37 cellular contexts compared by ENCODE assay signal in the genomic region with DNA sequence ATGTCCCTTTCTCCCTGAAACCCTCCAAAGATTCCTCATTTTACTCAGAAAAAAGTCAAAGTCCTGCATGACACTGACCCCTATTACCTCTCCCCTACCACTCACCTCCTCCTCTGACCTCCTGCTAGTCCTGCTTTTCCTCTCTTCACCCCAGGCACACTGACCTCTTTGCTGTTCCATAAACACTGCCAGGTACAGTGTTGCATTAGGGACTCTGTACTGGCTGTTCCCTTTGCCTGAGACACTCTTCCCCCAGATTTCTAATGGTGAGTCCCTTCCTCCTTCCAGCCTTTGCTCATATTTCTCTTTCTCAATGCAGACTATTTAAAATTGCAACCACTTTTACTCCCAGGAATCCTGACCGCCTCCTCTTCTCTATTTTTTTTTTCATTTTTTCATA.
"Had no signal": no experiment of that assay in that cellular context is flagged by ENCODE, and none has a peak within 500 bp of the region (broad histone marks: within the 10 kb centered on the region; RNA-seq: fewer than 3 reads in every experiment).

No MANE protein-coding gene starts in this region.

- H3K27ac Mint-ChIP-seq: activated CD4-positive, alpha-beta memory T cell treated with anti-CD3 and anti-CD28 coated beads for 36 hours; activated CD4-positive, alpha-beta T cell treated with anti-CD3 and anti-CD28 coated beads for 36 hours; activated CD4-positive, alpha-beta T cell treated with anti-CD3 and anti-CD28 coated beads, Interleukin-2, amount 10 ng/mL, durations not matched to agents 7 days and 5 days; activated CD8-positive, alpha-beta T cell treated with anti-CD3 and anti-CD28 coated beads for 36 hours; activated naive CD4-positive, alpha-beta T cell treated with anti-CD3 and anti-CD28 coated beads for 36 hours; activated naive CD4-positive, alpha-beta T cell treated with anti-CD3 and anti-CD28 coated beads, Interleukin-2, amount 50 U/mL, for 72 hours; activated naive CD8-positive, alpha-beta T cell treated with anti-CD3 and anti-CD28 coated beads for 36 hours; activated T-cell treated with anti-CD3 and anti-CD28 coated beads, Interleukin-2, amount 50 U/mL, for 72 hours; activated T-helper 1 cell treated with anti-CD3 and anti-CD28 coated beads, Interleukin-12 subunit alpha, Interleukin-12 subunit beta, Interleukin-2, Interleukin-4 antibody, amounts not matched to agents 30 ng/mL and 10 ng/mL and 1 ng/mL, durations not matched to agents 14 hours and 24 hours and 36 hours; activated T-helper 17 cell treated with anti-CD3 and anti-CD28 coated beads, Interleukin-2, amount 50 U/mL, for 72 hours; T-helper 1 cell treated with Interleukin-12 subunit alpha and Interleukin-12 subunit beta and Interleukin-4 antibody, amounts not matched to agents 30 μg/mL and 1 μg/mL, for 36 hours; T-helper 2 cell treated with Interferon-gamma antibody and Interleukin-4, amounts not matched to agents 5 μg/mL and 100 μg/mL, for 36 hours had no signal

- H3K4me3 ChIP-seq: adrenal gland, body of pancreas, cardiac muscle cell had no signal

- DNase-seq: activated CD4-positive, alpha-beta memory T cell treated with anti-CD3 and anti-CD28 coated beads for 36 hours; activated CD4-positive, alpha-beta T cell treated with anti-CD3 and anti-CD28 coated beads for 1 hour; activated CD4-positive, alpha-beta T cell treated with anti-CD3 and anti-CD28 coated beads for 36 hours; activated CD4-positive, alpha-beta T cell treated with anti-CD3 and anti-CD28 coated beads for 48 hours; activated CD4-positive, alpha-beta T cell treated with anti-CD3 and anti-CD28 coated beads, Interleukin-2, amount 10 ng/mL, durations not matched to agents 7 days and 5 days; activated CD4-positive, CD25-positive, alpha-beta regulatory T cell; activated CD8-positive, alpha-beta memory T cell treated with anti-CD3 and anti-CD28 coated beads, Interleukin-2, amount 50 U/mL, for 4 hours; activated CD8-positive, alpha-beta T cell treated with anti-CD3 and anti-CD28 coated beads for 36 hours; activated effector memory CD4-positive, alpha-beta T cell treated with anti-CD3 and anti-CD28 coated beads, Interleukin-2, amount 50 U/mL, for 16 hours; activated gamma-delta T cell treated with Interleukin-2 at 50 U/mL for 16 hours; activated naive CD4-positive, alpha-beta T cell; activated naive CD4-positive, alpha-beta T cell treated with anti-CD3 and anti-CD28 coated beads for 36 hours; activated naive CD4-positive, alpha-beta T cell treated with anti-CD3 and anti-CD28 coated beads, Interleukin-2, amount 50 U/mL, for 16 hours; activated naive CD8-positive, alpha-beta T cell treated with anti-CD3 and anti-CD28 coated beads for 36 hours; activated T-cell treated with anti-CD3 and anti-CD28 coated beads for 4 hours; activated T-cell treated with anti-CD3 and anti-CD28 coated beads, Interleukin-2, amount 50 U/mL, for 1 hour; activated T-cell treated with anti-CD3 and anti-CD28 coated beads, Interleukin-2, amount 50 U/mL, for 4 hours; activated T-cell treated with anti-CD3 and anti-CD28 coated beads, Interleukin-2, amount 50 U/mL, for 72 hours; adrenal gland; amniotic stem cell; aorta; body of pancreas; brain microvascular endothelial cell; caudate nucleus; cerebellar nuclear complex; T-helper 1 cell; T-helper 2 cell; T-helper 9 cell had no signal

- H3K9me3 ChIP-seq: adrenal gland, body of pancreas had no signal

- H3K36me3 ChIP-seq: adrenal gland, brain microvascular endothelial cell, cardiac muscle cell had no signal

- ATAC-seq: activated CD4-positive, alpha-beta T cell treated with anti-CD3 and anti-CD28 coated beads for 36 hours; activated CD4-positive, CD25-positive, alpha-beta regulatory T cell treated with anti-CD3 and anti-CD28 coated beads, Interleukin-2, amount 50 U/mL, for 24 hours; activated CD8-positive, alpha-beta T cell treated with anti-CD3 and anti-CD28 coated beads for 36 hours; activated naive CD4-positive, alpha-beta T cell treated with anti-CD3 and anti-CD28 coated beads, Interleukin-2, amount 50 U/mL, for 72 hours; activated T-cell treated with anti-CD3 and anti-CD28 coated beads, Interleukin-2, amount 50 U/mL, for 4 hours; activated T-cell treated with anti-CD3 and anti-CD28 coated beads, Interleukin-2, amount 50 U/mL, for 72 hours; activated T-helper 17 cell treated with anti-CD3 and anti-CD28 coated beads, Interleukin-2, amount 50 U/mL, for 72 hours had no signal

- H3K27me3 Mint-ChIP-seq: activated CD4-positive, alpha-beta memory T cell treated with anti-CD3 and anti-CD28 coated beads for 36 hours; activated CD4-positive, alpha-beta T cell treated with anti-CD3 and anti-CD28 coated beads, Interleukin-2, amount 10 ng/mL, durations not matched to agents 7 days and 5 days; activated CD8-positive, alpha-beta T cell treated with anti-CD3 and anti-CD28 coated beads for 36 hours; central memory CD8-positive, alpha-beta T cell had no signal

- H3K4me3 Mint-ChIP-seq: activated CD4-positive, alpha-beta memory T cell treated with anti-CD3 and anti-CD28 coated beads for 36 hours; activated CD4-positive, alpha-beta T cell treated with anti-CD3 and anti-CD28 coated beads for 36 hours; activated CD4-positive, alpha-beta T cell treated with anti-CD3 and anti-CD28 coated beads, Interleukin-2, amount 10 ng/mL, durations not matched to agents 7 days and 5 days; activated CD8-positive, alpha-beta T cell treated with anti-CD3 and anti-CD28 coated beads for 36 hours; activated naive CD4-positive, alpha-beta T cell treated with anti-CD3 and anti-CD28 coated beads for 36 hours; activated naive CD8-positive, alpha-beta T cell treated with anti-CD3 and anti-CD28 coated beads for 36 hours; activated T-cell treated with anti-CD3 and anti-CD28 coated beads, Interleukin-2, amount 50 U/mL, for 4 hours; activated T-cell treated with anti-CD3 and anti-CD28 coated beads, Interleukin-2, amount 50 U/mL, for 72 hours; activated T-helper 1 cell treated with anti-CD3 and anti-CD28 coated beads, Interleukin-12 subunit alpha, Interleukin-12 subunit beta, Interleukin-2, Interleukin-4 antibody, amounts not matched to agents 30 ng/mL and 10 ng/mL and 1 ng/mL, durations not matched to agents 14 hours and 24 hours and 36 hours; activated T-helper 17 cell treated with anti-CD3 and anti-CD28 coated beads, Interleukin-2, amount 50 U/mL, for 72 hours; central memory CD8-positive, alpha-beta T cell; T-helper 1 cell treated with Interleukin-12 subunit alpha and Interleukin-12 subunit beta and Interleukin-4 antibody, amounts not matched to agents 30 μg/mL and 1 μg/mL, for 36 hours; T-helper 2 cell treated with Interferon-gamma antibody and Interleukin-4, amounts not matched to agents 5 μg/mL and 100 μg/mL, for 36 hours had no signal

- H3K36me3 Mint-ChIP-seq: activated CD4-positive, alpha-beta memory T cell treated with anti-CD3 and anti-CD28 coated beads for 36 hours had no signal

- H3K27me3 ChIP-seq: adrenal gland, body of pancreas, brain microvascular endothelial cell, cardiac muscle cell had no signal

- H3K9me3 Mint-ChIP-seq: activated CD8-positive, alpha-beta T cell treated with anti-CD3 and anti-CD28 coated beads for 36 hours; activated T-helper 1 cell treated with anti-CD3 and anti-CD28 coated beads, Interleukin-12 subunit alpha, Interleukin-12 subunit beta, Interleukin-2, Interleukin-4 antibody, amounts not matched to agents 30 ng/mL and 10 ng/mL and 1 ng/mL, durations not matched to agents 14 hours and 24 hours and 36 hours; T-helper 1 cell treated with Interleukin-12 subunit alpha and Interleukin-12 subunit beta and Interleukin-4 antibody, amounts not matched to agents 30 μg/mL and 1 μg/mL, for 36 hours; T-helper 2 cell treated with Interferon-gamma antibody and Interleukin-4, amounts not matched to agents 5 μg/mL and 100 μg/mL, for 36 hours had no signal

- H3K4me1 ChIP-seq: adrenal gland, body of pancreas had no signal

- H3K4me1 Mint-ChIP-seq: activated CD4-positive, alpha-beta T cell treated with anti-CD3 and anti-CD28 coated beads, Interleukin-2, amount 10 ng/mL, durations not matched to agents 7 days and 5 days; activated T-helper 17 cell treated with anti-CD3 and anti-CD28 coated beads, Interleukin-2, amount 50 U/mL, for 72 hours; central memory CD8-positive, alpha-beta T cell had no signal

- H3K27ac ChIP-seq: adrenal gland, body of pancreas, brain microvascular endothelial cell, cardiac muscle cell, VCaP had no signal
